In genomic region chr20:47139934-47140333, GRCh38 we compare ENCODE assay signal across 2 cellular contexts.
TF ChIP-seq lines count a peak whose summit lies in the region.

No MANE protein-coding gene starts in this region.

TF ChIP-seq in HCT116, 20 proteins besides CTCF, POLR2A, EP300 and RAD21 (continued from another document):
- TF ChIP-seq SRF (IDR thresholded peaks at IDR 0.05; ENCODE audit: low read depth) (no peak), TCF7L2 (IDR thresholded peaks at IDR 0.05; ENCODE audit: borderline replicate concordance, extremely low read depth, insufficient read depth, insufficient read length) (no peak), EGR1 (IDR thresholded peaks at IDR 0.05; ENCODE audit: low read depth) (no peak), JUND (IDR thresholded peaks at IDR 0.05) (no peak), SP1 (IDR thresholded peaks at IDR 0.05; ENCODE audit: low read depth) (no peak), SIN3A (IDR thresholded peaks at IDR 0.05; ENCODE audit: low read depth) (no peak)

TF ChIP-seq in SK-N-SH treated with all-trans-retinoic acid at 6 μM for 48 hours, 23 proteins besides CTCF, POLR2A, EP300 and RAD21 (continued from another document):
- TF ChIP-seq TSHZ2 (CRISPR knock-in tag; IDR thresholded peaks at IDR 0.05) (no peak), PPARA (CRISPR knock-in tag; IDR thresholded peaks at IDR 0.05; ENCODE audit: borderline replicate concordance) (no peak), ESRRG (CRISPR knock-in tag; IDR thresholded peaks at IDR 0.05) (no peak), GLIS3 (CRISPR knock-in tag; IDR thresholded peaks at IDR 0.05) (no peak), ISL1 (CRISPR knock-in tag; IDR thresholded peaks at IDR 0.05) (no peak)
- TF ChIP-seq, protein P1, sequence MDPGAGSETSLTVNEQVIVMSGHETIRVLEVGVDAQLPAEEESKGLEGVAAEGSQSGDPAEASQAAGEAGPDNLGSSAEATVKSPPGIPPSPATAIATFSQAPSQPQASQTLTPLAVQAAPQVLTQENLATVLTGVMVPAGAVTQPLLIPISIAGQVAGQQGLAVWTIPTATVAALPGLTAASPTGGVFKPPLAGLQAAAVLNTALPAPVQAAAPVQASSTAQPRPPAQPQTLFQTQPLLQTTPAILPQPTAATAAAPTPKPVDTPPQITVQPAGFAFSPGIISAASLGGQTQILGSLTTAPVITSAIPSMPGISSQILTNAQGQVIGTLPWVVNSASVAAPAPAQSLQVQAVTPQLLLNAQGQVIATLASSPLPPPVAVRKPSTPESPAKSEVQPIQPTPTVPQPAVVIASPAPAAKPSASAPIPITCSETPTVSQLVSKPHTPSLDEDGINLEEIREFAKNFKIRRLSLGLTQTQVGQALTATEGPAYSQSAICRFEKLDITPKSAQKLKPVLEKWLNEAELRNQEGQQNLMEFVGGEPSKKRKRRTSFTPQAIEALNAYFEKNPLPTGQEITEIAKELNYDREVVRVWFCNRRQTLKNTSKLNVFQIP (CRISPR knock-in tag; IDR thresholded peaks at IDR 0.05; ENCODE audit: borderline replicate concordance, low read depth) = no peak
